10 cellular contexts compared by ENCODE assay signal in the genomic region with DNA sequence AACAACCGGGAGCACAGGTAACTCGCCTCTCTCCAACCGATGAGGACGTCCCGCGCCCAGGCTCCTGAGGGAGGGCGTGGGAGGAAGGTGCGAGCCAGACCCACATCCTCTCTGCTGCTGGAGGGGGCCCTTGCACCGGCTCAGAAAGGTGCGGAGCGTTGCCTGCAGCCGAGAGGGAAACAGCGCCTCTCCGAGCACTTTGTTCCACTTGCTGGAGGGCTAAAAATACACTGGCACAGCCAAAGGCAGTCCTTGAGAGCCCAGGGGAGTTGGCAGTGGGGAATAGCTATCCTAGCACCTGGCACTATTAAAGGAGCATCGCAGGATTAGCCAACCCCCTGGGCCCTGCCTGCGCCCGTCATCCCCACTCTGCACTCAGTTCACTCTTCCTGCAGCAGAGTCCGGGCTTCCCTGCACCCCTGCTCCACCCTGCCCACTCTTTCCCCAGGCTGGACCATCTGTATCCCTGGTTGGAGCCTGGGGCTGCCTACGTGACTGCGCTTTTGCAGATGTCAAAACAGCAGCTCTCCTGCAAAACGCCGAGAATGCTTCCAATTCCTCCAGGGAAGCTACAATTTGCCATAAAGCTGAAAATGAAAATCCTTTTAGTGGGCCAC.
DNase-seq lines count a peak whose midpoint lies in the region; ATAC-seq and TF ChIP-seq lines count a peak whose summit lies in the region.
"Had no signal": no experiment of that assay in that cellular context is flagged by ENCODE, and none has a peak within 500 bp of the region (broad histone marks: within the 10 kb centered on the region; RNA-seq: fewer than 3 reads in every experiment).

No MANE protein-coding gene starts in this region.

- peaks cover 50% of the 10 kb centered on the region for H3K4me1 Mint-ChIP-seq in activated CD4-positive, alpha-beta T cell treated with anti-CD3 and anti-CD28 coated beads, Interleukin-2, amount 10 ng/mL, durations not matched to agents 7 days and 5 days

- H3K27ac Mint-ChIP-seq in activated CD4-positive, alpha-beta T cell treated with anti-CD3 and anti-CD28 coated beads, Interleukin-2, amount 10 ng/mL, durations not matched to agents 7 days and 5 days = peak overlapping the region; percentile 57

- H3K27ac ChIP-seq in body of pancreas (peak overlapping the region; percentile 58 to 80 (median 70)), psoas muscle (no peak overlapping the region)
- H3K27ac ChIP-seq: VCaP had no signal

- H3K4me1 ChIP-seq in body of pancreas (peaks cover 63% of the 10 kb centered on the region), psoas muscle (peaks cover 11% of the 10 kb centered on the region), BE2C (0 out of 2 replicates have a peak, but pooled peaks cover 2% of the 10 kb centered on the region)

- 15 to 38% methylated on average over 15 to 22 of the region's 22 CpGs for WGBS in body of pancreas, 2 donors
- 40 to 45% (median 45%) methylated on average over 22 of the region's 22 CpGs for WGBS in psoas muscle, 3 donors

- intact Hi-C loops in body of pancreas (cut with DNase I) = no loop called here
- intact Hi-C loops in psoas muscle (cut with DNase I) = no loop called here

- POLR2A ChIA-PET in activated CD4-positive, alpha-beta T cell treated with anti-CD3 and anti-CD28 coated beads, Interleukin-2, amount 10 ng/mL, durations not matched to agents 7 days and 5 days (lab: Charles Lee) = no interaction called here

- peak in 5 of 7 experiments; percentile 9 to 42 (median 34) for TF ChIP-seq CTCF in body of pancreas (IDR thresholded peaks at IDR 0.05)
- TF ChIP-seq CTCF in psoas muscle (IDR thresholded peaks at IDR 0.05) = no peak
- no peak for TF ChIP-seq CTCF in BE2C (IDR thresholded peaks at IDR 0.05; ENCODE audit: low read depth, low read length)

- no peak for TF ChIP-seq POLR2A in body of pancreas (IDR thresholded peaks at IDR 0.05)

- H3K36me3 Mint-ChIP-seq in activated CD4-positive, alpha-beta T cell treated with anti-CD3 and anti-CD28 coated beads, Interleukin-2, amount 10 ng/mL, durations not matched to agents 7 days and 5 days (ENCODE audit: low read depth) = no peaks in the 10 kb centered on the region

- DNase-seq in activated CD4-positive, alpha-beta T cell treated with anti-CD3 and anti-CD28 coated beads, Interleukin-2, amount 10 ng/mL, durations not matched to agents 7 days and 5 days = peak; percentile 46
- no peak for DNase-seq in activated CD4-positive, alpha-beta T cell treated with anti-CD3 and anti-CD28 coated beads, Interleukin-2, amount 50 U/mL, for 1 hour
- peak; percentile 60 for DNase-seq in Jurkat, Clone E6-1 (ENCODE audit: low read depth, low spot score)
- DNase-seq in body of pancreas (peak; percentile 66 to 83 (median 79)), psoas muscle (no peak), KG1 (lab: John Stamatoyannopoulos, UW) (no peak), BE2C (no peak), ecto neural progenitor cell (ENCODE audit: low spot score) (no peak)

- ATAC-seq in body of pancreas (peak; percentile 55), psoas muscle (peak; percentile 89 to 96 (median 93))
- ATAC-seq: K562 had no signal

- CTCF ChIA-PET in activated CD4-positive, alpha-beta T cell treated with anti-CD3 and anti-CD28 coated beads, Interleukin-2, amount 10 ng/mL, durations not matched to agents 7 days and 5 days (lab: Charles Lee) = no interaction called here

- peak overlapping the region; percentile 29 for H3K4me3 ChIP-seq in Jurkat, Clone E6-1 (ENCODE audit: low read length)
- no peak overlapping the region for H3K4me3 ChIP-seq in body of pancreas
- no peak overlapping the region for H3K4me3 ChIP-seq in psoas muscle
- H3K4me3 ChIP-seq in BE2C (ENCODE audit: low read depth, low read length) = no peak overlapping the region
- H3K4me3 ChIP-seq: K562 had no signal

- H3K27me3 ChIP-seq in body of pancreas (no peaks in the 10 kb centered on the region), psoas muscle (ENCODE audit: insufficient read depth in 3 of 3, low read length in 2 of 3) (no peaks in the 10 kb centered on the region), BE2C (no peaks in the 10 kb centered on the region; the same call in 1 of the 2 replicates)

- H3K9me3 ChIP-seq in body of pancreas = no peaks in the 10 kb centered on the region
- H3K9me3 ChIP-seq in psoas muscle = no peaks in the 10 kb centered on the region
- no peaks in the 10 kb centered on the region for H3K9me3 ChIP-seq in BE2C

- H3K9me3 Mint-ChIP-seq in activated CD4-positive, alpha-beta T cell treated with anti-CD3 and anti-CD28 coated beads, Interleukin-2, amount 10 ng/mL, durations not matched to agents 7 days and 5 days = no peaks in the 10 kb centered on the region

- peaks cover 14% of the 10 kb centered on the region for H3K27me3 Mint-ChIP-seq in activated CD4-positive, alpha-beta T cell treated with anti-CD3 and anti-CD28 coated beads, Interleukin-2, amount 10 ng/mL, durations not matched to agents 7 days and 5 days

- no peak overlapping the region for H3K4me3 Mint-ChIP-seq in activated CD4-positive, alpha-beta T cell treated with anti-CD3 and anti-CD28 coated beads, Interleukin-2, amount 10 ng/mL, durations not matched to agents 7 days and 5 days

- H3K36me3 ChIP-seq in body of pancreas (replicated peaks in 1 of 2; ENCODE audit: insufficient read depth in 1 of 2, low read depth in 2 of 2) (no peaks in the 10 kb centered on the region), psoas muscle (ENCODE audit: insufficient read depth in 1 of 2, low read depth in 1 of 2) (no peaks in the 10 kb centered on the region), BE2C (no peaks in the 10 kb centered on the region)

Comparison
In these comparisons a context has a peak if more than half of its experiments do, and no peak if none do; other contexts are left out.
1. DNase-seq: peak in activated CD4-positive, alpha-beta T cell treated with anti-CD3 and anti-CD28 coated beads, Interleukin-2, amount 10 ng/mL, durations not matched to agents 7 days and 5 days (single experiment), Jurkat, Clone E6-1 (single experiment) and body of pancreas (4 of 4); none in activated CD4-positive, alpha-beta T cell treated with anti-CD3 and anti-CD28 coated beads, Interleukin-2, amount 50 U/mL, for 1 hour (single experiment), psoas muscle (0 of 2), KG1 (single experiment), BE2C (single experiment) and ecto neural progenitor cell (single experiment).
2. CTCF ChIP-seq: peak in body of pancreas (5 of 7); none in psoas muscle (single experiment) and BE2C (single experiment).